Comparison of ENCODE assay signal across 16 cellular contexts in the genomic region with DNA sequence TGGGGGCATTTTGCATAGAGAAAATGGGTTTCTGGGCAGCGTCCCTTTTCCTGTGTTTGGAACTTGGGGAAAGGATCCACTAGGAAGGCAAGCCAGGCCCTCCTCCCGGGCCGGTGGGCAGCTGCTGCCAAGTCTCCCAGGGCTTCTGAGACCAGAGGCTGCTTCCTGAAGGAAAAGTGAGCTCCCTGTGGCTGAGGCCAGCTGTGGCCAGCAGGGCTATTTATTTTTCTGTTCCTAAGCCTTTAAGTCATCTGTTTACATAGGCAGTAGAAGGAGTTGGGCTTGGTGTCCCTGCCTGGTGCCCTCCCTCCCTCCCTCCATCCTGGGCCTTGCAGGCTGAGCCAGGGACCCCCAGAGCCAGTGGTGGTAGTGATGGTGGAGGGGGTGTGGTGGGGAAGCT.
DNase-seq lines count a peak whose midpoint lies in the region; ATAC-seq and TF ChIP-seq lines count a peak whose summit lies in the region.
"Had no signal": no experiment of that assay in that cellular context is flagged by ENCODE, and none has a peak within 500 bp of the region (broad histone marks: within the 10 kb centered on the region; RNA-seq: fewer than 3 reads in every experiment).

No MANE protein-coding gene starts in this region.

- no peak overlapping the region for H3K27ac Mint-ChIP-seq in GM23338
- H3K27ac Mint-ChIP-seq: activated B cell treated with CpG ODN at 0.5 μM for 24 hours had no signal

- H3F3A ChIP-seq in GM23338 (replicated peaks; ENCODE audit: low read depth), result no peaks in the 10 kb centered on the region

- H3K4me3 ChIP-seq in cardiac fibroblast (replicated peaks in 1 of 2; ENCODE audit: low read depth in 2 of 2, low read length in 2 of 2), result no peak overlapping the region
- no peak overlapping the region for H3K4me3 ChIP-seq in GM23338

- H3K9me2 ChIP-seq in GM23338 (ENCODE audit: insufficient read depth), result no peaks in the 10 kb centered on the region

- peaks cover 1% of the 10 kb centered on the region for H3K27me3 Mint-ChIP-seq in GM23338 (ENCODE audit: insufficient read depth, low read depth, poor library complexity)

- TF ChIP-seq CTCF in cardiac fibroblast (IDR thresholded peaks at IDR 0.05; ENCODE audit: low read depth, low read length) (peak; percentile 15), GM10266 (IDR thresholded peaks at IDR 0.05; ENCODE audit: control insufficient read depth, insufficient read depth, low read depth, missing control alignments) (no peak), GM23338 (conservative IDR thresholded peaks at IDR 0.05; ENCODE audit: low read depth in 2 of 2) (no peak)

- no peaks in the 10 kb centered on the region for H3K36me3 ChIP-seq in GM23338 (ENCODE audit: insufficient read depth)

- no peak overlapping the region for H3K4me3 Mint-ChIP-seq in GM23338
- H3K4me3 Mint-ChIP-seq: activated B cell treated with CpG ODN at 0.5 μM for 24 hours; activated T-cell treated with anti-CD3 and anti-CD28 coated beads, Interleukin-2, amount 50 U/mL, for 4 hours; neural crest cell had no signal

- H3K36me3 Mint-ChIP-seq in GM23338 (ENCODE audit: low read depth), result no peaks in the 10 kb centered on the region

- H3K9me3 Mint-ChIP-seq in GM23338, result peaks cover 11% of the 10 kb centered on the region
- H3K9me3 Mint-ChIP-seq: activated B cell treated with CpG ODN at 0.5 μM for 24 hours; activated T-cell treated with anti-CD3 and anti-CD28 coated beads, Interleukin-2, amount 50 U/mL, for 4 hours; neural crest cell had no signal

- H3K79me2 ChIP-seq in GM23338 (replicated peaks; ENCODE audit: insufficient read depth), result no peaks in the 10 kb centered on the region

- H3K4me1 ChIP-seq in GM23338 (ENCODE audit: insufficient read depth), result no peaks in the 10 kb centered on the region

- H3K27ac ChIP-seq in GM23338 (ENCODE audit: low read depth), result no peak overlapping the region

- no peaks in the 10 kb centered on the region for H3K27me3 ChIP-seq in GM23338 (ENCODE audit: insufficient read depth)

- H4K20me1 ChIP-seq in GM23338 (replicated peaks; ENCODE audit: insufficient read depth), result no peaks in the 10 kb centered on the region

- H2AFZ ChIP-seq in GM23338, result no peak overlapping the region

- ATAC-seq in GM23338, result no peak; the same call in 2 of the 3 replicates
- ATAC-seq: activated T-cell treated with anti-CD3 and anti-CD28 coated beads, Interleukin-2, amount 50 U/mL, for 4 hours had no signal

- peaks cover 13% of the 10 kb centered on the region for H3K4me1 Mint-ChIP-seq in GM23338
- H3K4me1 Mint-ChIP-seq: activated B cell treated with CpG ODN at 0.5 μM for 24 hours had no signal

- no peak overlapping the region for H3K4me2 ChIP-seq in GM23338

- DNase-seq in AG08395 (ENCODE audit: low spot score), result peak; percentile 47
- peak; percentile 68 for DNase-seq in HCEC 1CT
- peak; percentile 40 to 63 for DNase-seq in cardiac fibroblast (ENCODE audit: low read depth in 2 of 2)
- DNase-seq in left kidney (ENCODE audit: low read depth, low spot score), result peak; percentile 59
- no peak for DNase-seq in HUDEP-2 (lab: John Stamatoyannopoulos, UW; ENCODE audit: unreplicated experiment in 76 of 76)
- DNase-seq in GM10266 (ENCODE audit: extremely low spot score), result no peak
- no peak for DNase-seq in GM23338 (ENCODE audit: low spot score)
- no peak for DNase-seq in T1000 (lab: John Stamatoyannopoulos, UW)
- DNase-seq: activated B cell treated with CpG ODN at 0.5 μM for 24 hours; activated T-cell treated with anti-CD3 and anti-CD28 coated beads, Interleukin-2, amount 50 U/mL, for 4 hours; anterior cingulate cortex; C1 segment of cervical spinal cord; kidney; NCI-H524; stimulated activated CD8-positive, alpha-beta memory T cell treated with anti-CD3 and anti-CD28 coated beads, Interleukin-4, amount 100 ng/mL, for 48 hours had no signal

TF ChIP-seq in GM23338, 12 proteins besides CTCF, POLR2A, EP300 and RAD21:
- TF ChIP-seq ETS1 (IDR thresholded peaks at IDR 0.05) (no peak), ZNF462 (CRISPR knock-in tag; IDR thresholded peaks at IDR 0.05) (no peak), ZNF114 (CRISPR knock-in tag; IDR thresholded peaks at IDR 0.05) (no peak)

Comparison
In these comparisons a context has a peak if more than half of its experiments do, and no peak if none do; other contexts are left out.
1. DNase-seq: peak in AG08395 (single experiment), HCEC 1CT (single experiment), cardiac fibroblast (2 of 2) and left kidney (single experiment); none in HUDEP-2 (0 of 76), GM10266 (single experiment), GM23338 (single experiment) and T1000 (single experiment).